In genomic region chr6:151670116-151670515, GRCh38 we compare ENCODE assay signal across 24 cellular contexts.
DNase-seq lines count a peak whose midpoint lies in the region; ATAC-seq and TF ChIP-seq lines count a peak whose summit lies in the region.
"Had no signal": no experiment of that assay in that cellular context is flagged by ENCODE, and none has a peak within 500 bp of the region (broad histone marks: within the 10 kb centered on the region; RNA-seq: fewer than 3 reads in every experiment).

No MANE protein-coding gene starts in this region.

- H3K9me3 ChIP-seq in Caco-2 (peaks cover 3% of the 10 kb centered on the region; the same call in 1 of the 2 replicates), HCT116 (ENCODE audit: control insufficient read depth in 1 of 2, insufficient read depth in 1 of 2, low read depth in 1 of 2, low read length in 2 of 2) (no peaks in the 10 kb centered on the region)
- H3K9me3 ChIP-seq: BE2C, BLaER1 had no signal

- CTCF ChIA-PET in Caco-2 (lab: Charles Lee): no interaction called here
- CTCF ChIA-PET in Calu3 (lab: Charles Lee): interaction anchor here (0.7 kb wide), 1 partner anchor 1494 kb away, joined by 4 read pairs; no protein-coding TSS in a partner anchor
- CTCF ChIA-PET in HCT116 (lab: Charles Lee): no interaction called here

- RAD21 ChIA-PET in HCT116 (lab: Charles Lee; ENCODE audit: low non-redundant PET in 1 of 2, low total read pairs in 2 of 2, uncharacterized antibody in 2 of 2, unreplicated experiment in 2 of 2): no interaction called here

- no peak overlapping the region for H2AFZ ChIP-seq in HCT116 (ENCODE audit: low read depth, low read length, poor library complexity, severe bottlenecking)

- no peak for TF ChIP-seq CTCF in Caco-2 (IDR thresholded peaks at IDR 0.05; ENCODE audit: insufficient read depth in 1 of 2, low read depth in 1 of 2, low read length in 1 of 2, severe bottlenecking in 1 of 2, unreplicated experiment in 1 of 2)
- TF ChIP-seq CTCF in Calu3 (IDR thresholded peaks at IDR 0.05; ENCODE audit: unreplicated experiment): no peak
- no peak for TF ChIP-seq CTCF in HCT116 (IDR thresholded peaks at IDR 0.05 in 2 of 3, conservative IDR thresholded peaks at IDR 0.05 in 1 of 3; ENCODE audit: borderline replicate concordance in 1 of 3, insufficient read depth in 1 of 3, low read depth in 2 of 3, low read length in 2 of 3)

- no peaks in the 10 kb centered on the region for H4K20me1 ChIP-seq in HCT116 (ENCODE audit: insufficient read depth)
- H4K20me1 ChIP-seq: BLaER1 had no signal

- BruUV-seq in Caco-2 (replicated peaks; lab: Mats Ljungman, UMichigan) (no TSS peak), Calu3 (replicated peaks; lab: Mats Ljungman, UMichigan) (no TSS peak), HCT116 (replicated peaks; lab: Mats Ljungman, UMichigan) (no TSS peak)

- H3K27ac ChIP-seq in HCT116 (ENCODE audit: low read depth, low read length): no peak overlapping the region
- H3K27ac ChIP-seq: BLaER1 had no signal

- H3K36me3 Mint-ChIP-seq in Caco-2 (ENCODE audit: insufficient read depth, unreplicated experiment) (peaks cover 12% of the 10 kb centered on the region), Calu3 (ENCODE audit: insufficient read depth, unreplicated experiment) (peaks cover 7% of the 10 kb centered on the region)
- H3K36me3 Mint-ChIP-seq in activated T-cell treated with anti-CD3 and anti-CD28 coated beads, Interleukin-2, amount 50 U/mL, for 24 hours (ENCODE audit: low read depth): no peaks in the 10 kb centered on the region
- H3K36me3 Mint-ChIP-seq: CD14-positive monocyte; CD4-positive, alpha-beta memory T cell; CD4-positive, CD25-positive, alpha-beta regulatory T cell; CD8-positive, alpha-beta memory T cell had no signal

- TF ChIP-seq POLR2A in HCT116 (IDR thresholded peaks at IDR 0.05; ENCODE audit: borderline replicate concordance, extremely low read depth, insufficient read depth, insufficient read length): no peak

- peak overlapping the region; percentile 57 for H3K4me3 Mint-ChIP-seq in Caco-2 (ENCODE audit: unreplicated experiment)
- H3K4me3 Mint-ChIP-seq in Calu3 (ENCODE audit: low read depth, unreplicated experiment): no peak overlapping the region
- H3K4me3 Mint-ChIP-seq in activated T-cell treated with anti-CD3 and anti-CD28 coated beads, Interleukin-2, amount 50 U/mL, for 24 hours: no peak overlapping the region
- H3K4me3 Mint-ChIP-seq: CD14-positive monocyte; CD4-positive, alpha-beta memory T cell; CD4-positive, CD25-positive, alpha-beta regulatory T cell; CD8-positive, alpha-beta memory T cell had no signal

- DNase-seq in Caco-2 (no peak), Calu3 (no peak), HCT116 (ENCODE audit: low read depth, low spot score) (no peak), medulla oblongata (ENCODE audit: extremely low spot score) (no peak)
- DNase-seq in activated T-cell treated with anti-CD3 and anti-CD28 coated beads, Interleukin-2, amount 50 U/mL, for 24 hours: no peak
- DNase-seq: 8988T; ACHN; BE2C; C1 segment of cervical spinal cord; CD4-positive, alpha-beta memory T cell; CD4-positive, CD25-positive, alpha-beta regulatory T cell; CD8-positive, alpha-beta memory T cell; COR-L47; DMS 273 treated with DMSO at 0.1 percent for 48 hours; DMS153; DMS53; DMS79; DND-41; EL; GDM1 had no signal

- H3K4me2 ChIP-seq in HCT116 (ENCODE audit: low read length): peak overlapping the region; percentile 97; the same call in 1 of the 2 replicates
- H3K4me2 ChIP-seq: BLaER1 had no signal

- H3K27me3 ChIP-seq in Caco-2 (replicated peaks; ENCODE audit: control insufficient read depth, insufficient read depth, low read length) (no peaks in the 10 kb centered on the region), HCT116 (ENCODE audit: insufficient read depth, low read length) (no peaks in the 10 kb centered on the region)
- H3K27me3 ChIP-seq: BE2C, BLaER1 had no signal

- no peak for TF ChIP-seq RAD21 in HCT116 (IDR thresholded peaks at IDR 0.05; ENCODE audit: low read depth)

- H3K4me3 ChIP-seq in Caco-2 (ENCODE audit: low read depth, low read length) (no peak overlapping the region), HCT116 (replicated peaks in 1 of 2; ENCODE audit: low read depth in 1 of 2, low read length in 2 of 2) (no peak overlapping the region)
- H3K4me3 ChIP-seq: BLaER1, GM12878 had no signal

- no peak overlapping the region; the same call in 1 of the 2 replicates for H3K9ac ChIP-seq in HCT116 (ENCODE audit: low read length)
- H3K9ac ChIP-seq: BLaER1 had no signal

- peaks cover 47% of the 10 kb centered on the region for H3K9me3 Mint-ChIP-seq in Caco-2 (ENCODE audit: unreplicated experiment)
- H3K9me3 Mint-ChIP-seq in Calu3 (ENCODE audit: low read depth, unreplicated experiment): peaks cover 3% of the 10 kb centered on the region
- no peaks in the 10 kb centered on the region for H3K9me3 Mint-ChIP-seq in activated T-cell treated with anti-CD3 and anti-CD28 coated beads, Interleukin-2, amount 50 U/mL, for 24 hours
- H3K9me3 Mint-ChIP-seq: CD4-positive, alpha-beta memory T cell; CD8-positive, alpha-beta memory T cell had no signal

- H3K4me1 ChIP-seq in Caco-2 (peaks cover 31% of the 10 kb centered on the region), HCT116 (ENCODE audit: control insufficient read depth in 1 of 2, insufficient read depth in 2 of 2, low read length in 2 of 2) (peaks cover 17 to 39% of the 10 kb centered on the region in 2 experiments)
- H3K4me1 ChIP-seq: BE2C, BLaER1 had no signal

- no peaks in the 10 kb centered on the region for H3K9me2 ChIP-seq in HCT116 (ENCODE audit: insufficient read depth)

- intact Hi-C loops in Caco-2 (cut with micrococcal nuclease; ENCODE audit: unreplicated experiment): no loop called here
- intact Hi-C loops in Calu3 (cut with micrococcal nuclease; ENCODE audit: unreplicated experiment): no loop called here
- intact Hi-C loops in HCT116 (cut with micrococcal nuclease): no loop called here

- POLR2A ChIA-PET in Caco-2 (lab: Charles Lee): no interaction called here
- POLR2A ChIA-PET in HCT116 (lab: Charles Lee): no interaction called here

- H3K79me2 ChIP-seq in HCT116 (ENCODE audit: insufficient read depth, low read length): no peaks in the 10 kb centered on the region

- ATAC-seq in HCT116 (no peak), GM19023 (IDR thresholded peaks at IDR 0.05; ENCODE audit: unreplicated experiment) (no peak)
- ATAC-seq: GM12878 had no signal

- H3K4me1 Mint-ChIP-seq in Caco-2 (ENCODE audit: low read depth, unreplicated experiment) (peaks cover 34% of the 10 kb centered on the region), Calu3 (ENCODE audit: low read depth, unreplicated experiment) (peaks cover 33% of the 10 kb centered on the region)
- H3K4me1 Mint-ChIP-seq in activated T-cell treated with anti-CD3 and anti-CD28 coated beads, Interleukin-2, amount 50 U/mL, for 24 hours (ENCODE audit: low read depth): no peaks in the 10 kb centered on the region
- H3K4me1 Mint-ChIP-seq: CD4-positive, alpha-beta memory T cell; CD8-positive, alpha-beta memory T cell had no signal

- H3K27ac Mint-ChIP-seq in Caco-2 (ENCODE audit: unreplicated experiment) (peak overlapping the region; percentile 90), Calu3 (ENCODE audit: unreplicated experiment) (peak overlapping the region; percentile 28)
- no peak overlapping the region for H3K27ac Mint-ChIP-seq in activated T-cell treated with anti-CD3 and anti-CD28 coated beads, Interleukin-2, amount 50 U/mL, for 24 hours
- H3K27ac Mint-ChIP-seq: CD14-positive monocyte; CD4-positive, alpha-beta memory T cell; CD4-positive, CD25-positive, alpha-beta regulatory T cell; CD8-positive, alpha-beta memory T cell had no signal

- no peaks in the 10 kb centered on the region for H3K27me3 Mint-ChIP-seq in Caco-2 (ENCODE audit: insufficient read depth, unreplicated experiment)
- no peaks in the 10 kb centered on the region for H3K27me3 Mint-ChIP-seq in Calu3 (ENCODE audit: unreplicated experiment)
- peaks cover 20% of the 10 kb centered on the region for H3K27me3 Mint-ChIP-seq in activated T-cell treated with anti-CD3 and anti-CD28 coated beads, Interleukin-2, amount 50 U/mL, for 24 hours

- no peaks in the 10 kb centered on the region for H3K36me3 ChIP-seq in Caco-2 (ENCODE audit: control insufficient read depth, insufficient read depth, low read length)
- H3K36me3 ChIP-seq in HCT116 (ENCODE audit: control insufficient read depth in 1 of 2, insufficient read depth in 2 of 2, low read length in 2 of 2): no peaks in the 10 kb centered on the region
- H3K36me3 ChIP-seq: BE2C, BLaER1 had no signal

TF ChIP-seq in HCT116, 20 proteins besides CTCF, POLR2A, EP300 and RAD21 (continues in another document):
- TF ChIP-seq SP1 (IDR thresholded peaks at IDR 0.05; ENCODE audit: low read depth) (no peak), CEBPB (IDR thresholded peaks at IDR 0.05; ENCODE audit: low read depth) (no peak), ZBTB33 (IDR thresholded peaks at IDR 0.05; ENCODE audit: extremely low read depth, insufficient replicate concordance, low read length) (no peak), YY1 (IDR thresholded peaks at IDR 0.05; ENCODE audit: extremely low read depth, insufficient replicate concordance, low read depth, low read length) (no peak), MAX (IDR thresholded peaks at IDR 0.05) (no peak), ZNF274 (IDR thresholded peaks at IDR 0.05; ENCODE audit: low read depth, low read length) (no peak)
